In genomic region chr14:24232121-24232644, GRCh38 we compare ENCODE assay signal across 8 cellular contexts. TPM values are rescaled to one million over a fixed set of nuclear protein-coding genes. Genes with fewer than 3 reads are reported as not detected.
DNase-seq lines count a peak whose midpoint lies in the region; ATAC-seq and TF ChIP-seq lines count a peak whose summit lies in the region.

NEDD8 (minus strand) TSS chr14:24232367; CDS start chr14:24232267, 100 bp downstream.

- no TSS peak for BruUV-seq in A673 (replicated peaks; lab: Mats Ljungman, UMichigan)

- peak within 1 kb of the TSS; percentile 88 for H3K27ac ChIP-seq in A673 (ENCODE audit: low read depth, low read length, poor library complexity, severe bottlenecking)
- H3K27ac ChIP-seq in VCaP: peak within 1 kb of the TSS; percentile 85
- peak within 1 kb of the TSS; percentile 82 for H3K27ac ChIP-seq in iPS-20b (ENCODE audit: low read length)
- peak within 1 kb of the TSS; percentile 17 to 97 (median 90) for H3K27ac ChIP-seq in skin epidermis

- H3K36me3 ChIP-seq in A673 (ENCODE audit: insufficient read depth, low read length, poor library complexity, severe bottlenecking): peaks cover 29% of the 10 kb centered on the region
- H3K36me3 ChIP-seq in iPS-20b (ENCODE audit: insufficient read depth, low read depth, low read length): peaks cover 34% of the 10 kb centered on the region

- CTCF ChIA-PET in A673 (lab: Charles Lee): no interaction called here

- H3K9me3 ChIP-seq in A673 (ENCODE audit: low read depth, low read length, poor library complexity, severe bottlenecking) (no peaks in the 10 kb centered on the region), iPS-20b (ENCODE audit: insufficient read depth, low read depth, low read length) (no peaks in the 10 kb centered on the region)

- H3K27me3 ChIP-seq in A673 (replicated peaks; ENCODE audit: insufficient read depth, low read depth, low read length, poor library complexity) (no peaks in the 10 kb centered on the region), iPS-20b (ENCODE audit: insufficient read depth, low read length) (no peaks in the 10 kb centered on the region)

- peak within 1 kb of the TSS; percentile 77 for H3K4me3 ChIP-seq in A673 (ENCODE audit: low read depth, low read length, poor library complexity, severe bottlenecking)
- peak within 1 kb of the TSS; percentile 90 for H3K4me3 ChIP-seq in iPS-20b (ENCODE audit: low read length)
- peak within 1 kb of the TSS; percentile 59 to 87 (median 69) for H3K4me3 ChIP-seq in skin epidermis

- H3K4me1 ChIP-seq in A673 (ENCODE audit: insufficient read depth, low read length, poor library complexity, severe bottlenecking) (peaks cover 15% of the 10 kb centered on the region), iPS-20b (ENCODE audit: insufficient read depth, low read length) (peaks cover 5% of the 10 kb centered on the region)

- TF ChIP-seq CTCF in A673 (conservative IDR thresholded peaks at IDR 0.05; ENCODE audit: low read depth, low read length) (no peak), VCaP (conservative IDR thresholded peaks at IDR 0.05) (no peak)

- intact Hi-C loops in A673 (cut with micrococcal nuclease; ENCODE audit: unreplicated experiment): loop anchor here (1.0 kb wide), 1 partner anchor 19 kb away; the partner anchor contains the start of gene CHMP4A

- in situ Hi-C loops in T47D (cut with HindIII; ENCODE audit: low pct_unique_long_range_greater_than_20kb, low sequenced_read_pairs): no loop called here

- POLR2A ChIA-PET in A673 (lab: Charles Lee; ENCODE audit: low non-redundant PET): interaction anchor here (0.7 kb wide), 1 partner anchor 1763 kb away, joined by 3 read pairs; no protein-coding TSS in a partner anchor

- ATAC-seq in GM18873 (IDR thresholded peaks at IDR 0.05; ENCODE audit: low FRiP score, unreplicated experiment) (peak; percentile 67), HG03135 (IDR thresholded peaks at IDR 0.05; ENCODE audit: unreplicated experiment) (peak; percentile 62)

- H3K9ac ChIP-seq in iPS-20b (ENCODE audit: low read depth, low read length): peak within 1 kb of the TSS; percentile 98

- DNase-seq in A673 (ENCODE audit: low spot score): peak; percentile 98
- peak; percentile 77 for DNase-seq in NCI-H2196 treated with DMSO at 0.1 percent for 48 hours (lab: John Stamatoyannopoulos, UW; ENCODE audit: unreplicated experiment)
- peak; percentile 45 to 96 for DNase-seq in T47D (ENCODE audit: low read depth in 1 of 2, low spot score in 1 of 2)

RNA-seq across cellular contexts. Expression of gene NEDD8, which starts in this region (rescaled TPM):
- total RNA-seq in A673 (2021): 257 and 266 TPM in 2 replicates

Comparison
In these comparisons a context has a peak if more than half of its experiments do, and no peak if none do; other contexts are left out.
1. Peak in every context shown above with its lines: DNase-seq, ATAC-seq, H3K4me3 ChIP-seq and H3K27ac ChIP-seq.